1 cellular context compared by ENCODE assay signal in the genomic region with DNA sequence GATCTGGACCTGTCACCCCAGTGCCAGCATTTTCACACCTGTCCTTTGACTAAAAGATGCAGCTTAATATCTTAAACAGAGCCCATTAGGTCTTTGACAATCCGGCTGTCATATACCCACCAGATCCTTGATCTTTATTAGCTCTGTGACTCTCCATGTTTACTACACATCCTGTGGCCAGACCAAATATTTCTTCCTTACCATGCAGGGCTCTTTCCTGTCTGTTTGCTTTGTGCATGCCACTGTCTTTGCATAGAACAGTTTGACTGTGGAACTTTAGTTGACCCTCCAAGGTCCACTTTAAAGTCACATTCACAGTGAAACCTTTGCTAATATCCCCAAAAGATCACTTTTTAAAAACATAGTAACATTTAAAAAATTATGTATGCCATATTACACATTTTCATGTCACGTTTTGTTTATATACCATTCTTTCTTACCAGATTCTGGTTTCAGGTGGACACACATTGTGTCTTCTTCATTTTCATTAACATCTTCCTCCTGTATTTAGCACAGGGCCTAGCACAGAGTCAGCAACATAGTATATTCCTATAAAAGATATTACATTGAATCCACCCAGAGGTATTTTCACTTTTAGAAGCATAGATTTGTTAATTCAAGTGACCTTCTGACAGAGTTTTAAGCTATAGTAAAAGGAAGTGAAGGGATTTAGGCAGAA.
TF ChIP-seq lines count a peak whose summit lies in the region.

No MANE protein-coding gene starts in this region.

TF ChIP-seq in HepG2, 621 proteins besides CTCF, POLR2A, EP300 and RAD21 (continued from another document and continues in another):
- TF ChIP-seq, protein P1, sequence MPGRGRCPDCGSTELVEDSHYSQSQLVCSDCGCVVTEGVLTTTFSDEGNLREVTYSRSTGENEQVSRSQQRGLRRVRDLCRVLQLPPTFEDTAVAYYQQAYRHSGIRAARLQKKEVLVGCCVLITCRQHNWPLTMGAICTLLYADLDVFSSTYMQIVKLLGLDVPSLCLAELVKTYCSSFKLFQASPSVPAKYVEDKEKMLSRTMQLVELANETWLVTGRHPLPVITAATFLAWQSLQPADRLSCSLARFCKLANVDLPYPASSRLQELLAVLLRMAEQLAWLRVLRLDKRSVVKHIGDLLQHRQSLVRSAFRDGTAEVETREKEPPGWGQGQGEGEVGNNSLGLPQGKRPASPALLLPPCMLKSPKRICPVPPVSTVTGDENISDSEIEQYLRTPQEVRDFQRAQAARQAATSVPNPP (CRISPR knock-in tag; IDR thresholded peaks at IDR 0.05), result no peak
- no peak for TF ChIP-seq ZNF816 (CRISPR knock-in tag; IDR thresholded peaks at IDR 0.05; ENCODE audit: borderline replicate concordance)
- no peak for TF ChIP-seq RAD51 (IDR thresholded peaks at IDR 0.05; ENCODE audit: borderline replicate concordance)
- peak; percentile 11 to 55; a peak in 2 of 4 replicates for TF ChIP-seq NR2F1 (CRISPR knock-in tag; IDR thresholded peaks at IDR 0.05)
- 0 out of 2 replicates have a peak, but pooled peaks have one; percentile 48 for TF ChIP-seq ERF (CRISPR knock-in tag; IDR thresholded peaks at IDR 0.05)
- peak; percentile 32; the same call in 1 of the 2 replicates for TF ChIP-seq MXD4 (CRISPR knock-in tag; IDR thresholded peaks at IDR 0.05)
- peak; percentile 54; the same call in 1 of the 2 replicates for TF ChIP-seq ATF1 (CRISPR knock-in tag; IDR thresholded peaks at IDR 0.05)
- TF ChIP-seq, protein P2, sequence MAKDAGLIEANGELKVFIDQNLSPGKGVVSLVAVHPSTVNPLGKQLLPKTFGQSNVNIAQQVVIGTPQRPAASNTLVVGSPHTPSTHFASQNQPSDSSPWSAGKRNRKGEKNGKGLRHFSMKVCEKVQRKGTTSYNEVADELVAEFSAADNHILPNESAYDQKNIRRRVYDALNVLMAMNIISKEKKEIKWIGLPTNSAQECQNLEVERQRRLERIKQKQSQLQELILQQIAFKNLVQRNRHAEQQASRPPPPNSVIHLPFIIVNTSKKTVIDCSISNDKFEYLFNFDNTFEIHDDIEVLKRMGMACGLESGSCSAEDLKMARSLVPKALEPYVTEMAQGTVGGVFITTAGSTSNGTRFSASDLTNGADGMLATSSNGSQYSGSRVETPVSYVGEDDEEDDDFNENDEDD (CRISPR knock-in tag; IDR thresholded peaks at IDR 0.05; ENCODE audit: borderline replicate concordance), result no peak
- peak; percentile 66 for TF ChIP-seq HDAC1 (CRISPR knock-in tag; IDR thresholded peaks at IDR 0.05)
- TF ChIP-seq POGZ (CRISPR knock-in tag; IDR thresholded peaks at IDR 0.05), result peak; percentile 73
- TF ChIP-seq, protein P3, sequence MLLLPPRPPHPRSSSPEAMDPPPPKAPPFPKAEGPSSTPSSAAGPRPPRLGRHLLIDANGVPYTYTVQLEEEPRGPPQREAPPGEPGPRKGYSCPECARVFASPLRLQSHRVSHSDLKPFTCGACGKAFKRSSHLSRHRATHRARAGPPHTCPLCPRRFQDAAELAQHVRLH (CRISPR knock-in tag; IDR thresholded peaks at IDR 0.05; ENCODE audit: borderline replicate concordance, low read depth), result no peak
- no peak for TF ChIP-seq RARG (CRISPR knock-in tag; IDR thresholded peaks at IDR 0.05; ENCODE audit: low read depth)
- no peak for TF ChIP-seq NFE2L2 (IDR thresholded peaks at IDR 0.05; ENCODE audit: low read length)
- no peak for TF ChIP-seq ZNF75D (CRISPR knock-in tag; IDR thresholded peaks at IDR 0.05; ENCODE audit: borderline replicate concordance)
- TF ChIP-seq, protein P4, sequence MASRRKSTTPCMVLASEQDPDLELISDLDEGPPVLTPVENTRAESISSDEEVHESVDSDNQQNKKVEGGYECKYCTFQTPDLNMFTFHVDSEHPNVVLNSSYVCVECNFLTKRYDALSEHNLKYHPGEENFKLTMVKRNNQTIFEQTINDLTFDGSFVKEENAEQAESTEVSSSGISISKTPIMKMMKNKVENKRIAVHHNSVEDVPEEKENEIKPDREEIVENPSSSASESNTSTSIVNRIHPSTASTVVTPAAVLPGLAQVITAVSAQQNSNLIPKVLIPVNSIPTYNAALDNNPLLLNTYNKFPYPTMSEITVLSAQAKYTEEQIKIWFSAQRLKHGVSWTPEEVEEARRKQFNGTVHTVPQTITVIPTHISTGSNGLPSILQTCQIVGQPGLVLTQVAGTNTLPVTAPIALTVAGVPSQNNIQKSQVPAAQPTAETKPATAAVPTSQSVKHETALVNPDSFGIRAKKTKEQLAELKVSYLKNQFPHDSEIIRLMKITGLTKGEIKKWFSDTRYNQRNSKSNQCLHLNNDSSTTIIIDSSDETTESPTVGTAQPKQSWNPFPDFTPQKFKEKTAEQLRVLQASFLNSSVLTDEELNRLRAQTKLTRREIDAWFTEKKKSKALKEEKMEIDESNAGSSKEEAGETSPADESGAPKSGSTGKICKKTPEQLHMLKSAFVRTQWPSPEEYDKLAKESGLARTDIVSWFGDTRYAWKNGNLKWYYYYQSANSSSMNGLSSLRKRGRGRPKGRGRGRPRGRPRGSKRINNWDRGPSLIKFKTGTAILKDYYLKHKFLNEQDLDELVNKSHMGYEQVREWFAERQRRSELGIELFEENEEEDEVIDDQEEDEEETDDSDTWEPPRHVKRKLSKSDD (CRISPR knock-in tag; IDR thresholded peaks at IDR 0.05; ENCODE audit: low read depth), result no peak
- TF ChIP-seq ZNF614 (CRISPR knock-in tag; IDR thresholded peaks at IDR 0.05; ENCODE audit: borderline replicate concordance), result peak; percentile 91
- peak; percentile 50; the same call in 1 of the 2 replicates for TF ChIP-seq TBX2 (CRISPR knock-in tag; IDR thresholded peaks at IDR 0.05; ENCODE audit: borderline replicate concordance)
- TF ChIP-seq ESRRA (CRISPR knock-in tag; IDR thresholded peaks at IDR 0.05; ENCODE audit: low read depth), result peak; percentile 90
- peak in 1 of 2 experiments; percentile 55; a peak in 1 of 4 replicates for TF ChIP-seq KLF16 (CRISPR knock-in tag; IDR thresholded peaks at IDR 0.05)
- TF ChIP-seq ZNF460 (CRISPR knock-in tag; IDR thresholded peaks at IDR 0.05; ENCODE audit: borderline replicate concordance), result no peak
- peak; percentile 95 for TF ChIP-seq ETV5 (CRISPR knock-in tag; IDR thresholded peaks at IDR 0.05; ENCODE audit: borderline replicate concordance)
- TF ChIP-seq ZNF563 (CRISPR knock-in tag; IDR thresholded peaks at IDR 0.05), result no peak
- TF ChIP-seq, protein P5, sequence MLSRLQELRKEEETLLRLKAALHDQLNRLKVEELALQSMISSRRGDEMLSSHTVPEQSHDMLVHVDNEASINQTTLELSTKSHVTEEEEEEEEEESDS (CRISPR knock-in tag; IDR thresholded peaks at IDR 0.05; ENCODE audit: borderline replicate concordance), result no peak
- TF ChIP-seq ZNF761 (CRISPR knock-in tag; conservative IDR thresholded peaks at IDR 0.05), result no peak
- 0 out of 2 replicates have a peak, but pooled peaks have one; percentile 51 for TF ChIP-seq ZSCAN9 (CRISPR knock-in tag; IDR thresholded peaks at IDR 0.05; ENCODE audit: borderline replicate concordance)
- TF ChIP-seq ZNF253 (CRISPR knock-in tag; IDR thresholded peaks at IDR 0.05; ENCODE audit: borderline replicate concordance), result no peak
- TF ChIP-seq, protein P6, sequence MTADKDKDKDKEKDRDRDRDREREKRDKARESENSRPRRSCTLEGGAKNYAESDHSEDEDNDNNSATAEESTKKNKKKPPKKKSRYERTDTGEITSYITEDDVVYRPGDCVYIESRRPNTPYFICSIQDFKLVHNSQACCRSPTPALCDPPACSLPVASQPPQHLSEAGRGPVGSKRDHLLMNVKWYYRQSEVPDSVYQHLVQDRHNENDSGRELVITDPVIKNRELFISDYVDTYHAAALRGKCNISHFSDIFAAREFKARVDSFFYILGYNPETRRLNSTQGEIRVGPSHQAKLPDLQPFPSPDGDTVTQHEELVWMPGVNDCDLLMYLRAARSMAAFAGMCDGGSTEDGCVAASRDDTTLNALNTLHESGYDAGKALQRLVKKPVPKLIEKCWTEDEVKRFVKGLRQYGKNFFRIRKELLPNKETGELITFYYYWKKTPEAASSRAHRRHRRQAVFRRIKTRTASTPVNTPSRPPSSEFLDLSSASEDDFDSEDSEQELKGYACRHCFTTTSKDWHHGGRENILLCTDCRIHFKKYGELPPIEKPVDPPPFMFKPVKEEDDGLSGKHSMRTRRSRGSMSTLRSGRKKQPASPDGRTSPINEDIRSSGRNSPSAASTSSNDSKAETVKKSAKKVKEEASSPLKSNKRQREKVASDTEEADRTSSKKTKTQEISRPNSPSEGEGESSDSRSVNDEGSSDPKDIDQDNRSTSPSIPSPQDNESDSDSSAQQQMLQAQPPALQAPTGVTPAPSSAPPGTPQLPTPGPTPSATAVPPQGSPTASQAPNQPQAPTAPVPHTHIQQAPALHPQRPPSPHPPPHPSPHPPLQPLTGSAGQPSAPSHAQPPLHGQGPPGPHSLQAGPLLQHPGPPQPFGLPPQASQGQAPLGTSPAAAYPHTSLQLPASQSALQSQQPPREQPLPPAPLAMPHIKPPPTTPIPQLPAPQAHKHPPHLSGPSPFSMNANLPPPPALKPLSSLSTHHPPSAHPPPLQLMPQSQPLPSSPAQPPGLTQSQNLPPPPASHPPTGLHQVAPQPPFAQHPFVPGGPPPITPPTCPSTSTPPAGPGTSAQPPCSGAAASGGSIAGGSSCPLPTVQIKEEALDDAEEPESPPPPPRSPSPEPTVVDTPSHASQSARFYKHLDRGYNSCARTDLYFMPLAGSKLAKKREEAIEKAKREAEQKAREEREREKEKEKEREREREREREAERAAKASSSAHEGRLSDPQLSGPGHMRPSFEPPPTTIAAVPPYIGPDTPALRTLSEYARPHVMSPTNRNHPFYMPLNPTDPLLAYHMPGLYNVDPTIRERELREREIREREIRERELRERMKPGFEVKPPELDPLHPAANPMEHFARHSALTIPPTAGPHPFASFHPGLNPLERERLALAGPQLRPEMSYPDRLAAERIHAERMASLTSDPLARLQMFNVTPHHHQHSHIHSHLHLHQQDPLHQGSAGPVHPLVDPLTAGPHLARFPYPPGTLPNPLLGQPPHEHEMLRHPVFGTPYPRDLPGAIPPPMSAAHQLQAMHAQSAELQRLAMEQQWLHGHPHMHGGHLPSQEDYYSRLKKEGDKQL (CRISPR knock-in tag; IDR thresholded peaks at IDR 0.05; ENCODE audit: low read depth), result peak; percentile 50; the same call in 1 of the 2 replicates
- TF ChIP-seq, protein P7, sequence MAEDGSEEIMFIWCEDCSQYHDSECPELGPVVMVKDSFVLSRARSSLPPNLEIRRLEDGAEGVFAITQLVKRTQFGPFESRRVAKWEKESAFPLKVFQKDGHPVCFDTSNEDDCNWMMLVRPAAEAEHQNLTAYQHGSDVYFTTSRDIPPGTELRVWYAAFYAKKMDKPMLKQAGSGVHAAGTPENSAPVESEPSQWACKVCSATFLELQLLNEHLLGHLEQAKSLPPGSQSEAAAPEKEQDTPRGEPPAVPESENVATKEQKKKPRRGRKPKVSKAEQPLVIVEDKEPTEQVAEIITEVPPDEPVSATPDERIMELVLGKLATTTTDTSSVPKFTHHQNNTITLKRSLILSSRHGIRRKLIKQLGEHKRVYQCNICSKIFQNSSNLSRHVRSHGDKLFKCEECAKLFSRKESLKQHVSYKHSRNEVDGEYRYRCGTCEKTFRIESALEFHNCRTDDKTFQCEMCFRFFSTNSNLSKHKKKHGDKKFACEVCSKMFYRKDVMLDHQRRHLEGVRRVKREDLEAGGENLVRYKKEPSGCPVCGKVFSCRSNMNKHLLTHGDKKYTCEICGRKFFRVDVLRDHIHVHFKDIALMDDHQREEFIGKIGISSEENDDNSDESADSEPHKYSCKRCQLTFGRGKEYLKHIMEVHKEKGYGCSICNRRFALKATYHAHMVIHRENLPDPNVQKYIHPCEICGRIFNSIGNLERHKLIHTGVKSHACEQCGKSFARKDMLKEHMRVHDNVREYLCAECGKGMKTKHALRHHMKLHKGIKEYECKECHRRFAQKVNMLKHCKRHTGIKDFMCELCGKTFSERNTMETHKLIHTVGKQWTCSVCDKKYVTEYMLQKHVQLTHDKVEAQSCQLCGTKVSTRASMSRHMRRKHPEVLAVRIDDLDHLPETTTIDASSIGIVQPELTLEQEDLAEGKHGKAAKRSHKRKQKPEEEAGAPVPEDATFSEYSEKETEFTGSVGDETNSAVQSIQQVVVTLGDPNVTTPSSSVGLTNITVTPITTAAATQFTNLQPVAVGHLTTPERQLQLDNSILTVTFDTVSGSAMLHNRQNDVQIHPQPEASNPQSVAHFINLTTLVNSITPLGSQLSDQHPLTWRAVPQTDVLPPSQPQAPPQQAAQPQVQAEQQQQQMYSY (CRISPR knock-in tag; IDR thresholded peaks at IDR 0.05), result 0 out of 2 replicates have a peak, but pooled peaks have one; percentile 36
- no peak for TF ChIP-seq ZNF124 (CRISPR knock-in tag; IDR thresholded peaks at IDR 0.05)
- no peak for TF ChIP-seq TRIM24 (CRISPR knock-in tag; IDR thresholded peaks at IDR 0.05)
- peak; percentile 87 for TF ChIP-seq NFIC (IDR thresholded peaks at IDR 0.05; ENCODE audit: low read length)
- TF ChIP-seq ZFP1 (CRISPR knock-in tag; IDR thresholded peaks at IDR 0.05), result 0 out of 2 replicates have a peak, but pooled peaks have one; percentile 30
- no peak for TF ChIP-seq TP53 (CRISPR knock-in tag; conservative IDR thresholded peaks at IDR 0.05)
- no peak for TF ChIP-seq ZNF749 (CRISPR knock-in tag; IDR thresholded peaks at IDR 0.05; ENCODE audit: borderline replicate concordance)
- TF ChIP-seq SSRP1 (CRISPR knock-in tag; IDR thresholded peaks at IDR 0.05), result peak; percentile 50; the same call in 1 of the 2 replicates
- no peak for TF ChIP-seq ZBTB1 (CRISPR knock-in tag; IDR thresholded peaks at IDR 0.05; ENCODE audit: borderline replicate concordance)
- no peak for TF ChIP-seq ZBTB42 (CRISPR knock-in tag; IDR thresholded peaks at IDR 0.05)
- TF ChIP-seq, protein P8, sequence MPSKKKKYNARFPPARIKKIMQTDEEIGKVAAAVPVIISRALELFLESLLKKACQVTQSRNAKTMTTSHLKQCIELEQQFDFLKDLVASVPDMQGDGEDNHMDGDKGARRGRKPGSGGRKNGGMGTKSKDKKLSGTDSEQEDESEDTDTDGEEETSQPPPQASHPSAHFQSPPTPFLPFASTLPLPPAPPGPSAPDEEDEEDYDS (CRISPR knock-in tag; IDR thresholded peaks at IDR 0.05), result no peak; the same call in 1 of the 2 replicates
- TF ChIP-seq, protein P9, sequence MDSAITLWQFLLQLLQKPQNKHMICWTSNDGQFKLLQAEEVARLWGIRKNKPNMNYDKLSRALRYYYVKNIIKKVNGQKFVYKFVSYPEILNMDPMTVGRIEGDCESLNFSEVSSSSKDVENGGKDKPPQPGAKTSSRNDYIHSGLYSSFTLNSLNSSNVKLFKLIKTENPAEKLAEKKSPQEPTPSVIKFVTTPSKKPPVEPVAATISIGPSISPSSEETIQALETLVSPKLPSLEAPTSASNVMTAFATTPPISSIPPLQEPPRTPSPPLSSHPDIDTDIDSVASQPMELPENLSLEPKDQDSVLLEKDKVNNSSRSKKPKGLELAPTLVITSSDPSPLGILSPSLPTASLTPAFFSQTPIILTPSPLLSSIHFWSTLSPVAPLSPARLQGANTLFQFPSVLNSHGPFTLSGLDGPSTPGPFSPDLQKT (CRISPR knock-in tag; IDR thresholded peaks at IDR 0.05; ENCODE audit: borderline replicate concordance), result no peak
- TF ChIP-seq BCL6 (CRISPR knock-in tag; IDR thresholded peaks at IDR 0.05), result peak; percentile 74
- TF ChIP-seq ETV6 (CRISPR knock-in tag; conservative IDR thresholded peaks at IDR 0.05), result no peak
- TF ChIP-seq, protein P10, sequence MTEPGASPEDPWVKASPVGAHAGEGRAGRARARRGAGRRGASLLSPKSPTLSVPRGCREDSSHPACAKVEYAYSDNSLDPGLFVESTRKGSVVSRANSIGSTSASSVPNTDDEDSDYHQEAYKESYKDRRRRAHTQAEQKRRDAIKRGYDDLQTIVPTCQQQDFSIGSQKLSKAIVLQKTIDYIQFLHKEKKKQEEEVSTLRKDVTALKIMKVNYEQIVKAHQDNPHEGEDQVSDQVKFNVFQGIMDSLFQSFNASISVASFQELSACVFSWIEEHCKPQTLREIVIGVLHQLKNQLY (CRISPR knock-in tag; IDR thresholded peaks at IDR 0.05), result peak; percentile 85; the same call in 1 of the 2 replicates
- TF ChIP-seq MEF2D (CRISPR knock-in tag; IDR thresholded peaks at IDR 0.05), result 0 out of 2 replicates have a peak, but pooled peaks have one; percentile 28
- TF ChIP-seq ZNF557 (CRISPR knock-in tag; IDR thresholded peaks at IDR 0.05), result no peak
- TF ChIP-seq ZBTB8A (CRISPR knock-in tag; IDR thresholded peaks at IDR 0.05; ENCODE audit: borderline replicate concordance, low read depth), result no peak
